8 cellular contexts compared by ENCODE assay signal in genomic region chr4:109301691-109302365, GRCh38. TPM values are rescaled to one million over a fixed set of nuclear protein-coding genes. Genes with fewer than 3 reads are reported as not detected.
DNase-seq lines count a peak whose midpoint lies in the region; TF ChIP-seq lines count a peak whose summit lies in the region.

No MANE protein-coding gene starts in this region.

- peak overlapping the region; percentile 74 for H3K9ac ChIP-seq in NT2/D1 (ENCODE audit: insufficient read length, low read depth)

- no peaks in the 10 kb centered on the region for H3K9me3 ChIP-seq in NT2/D1 (ENCODE audit: insufficient read depth, low read length)
- no peaks in the 10 kb centered on the region for H3K9me3 ChIP-seq in OCI-LY7 (ENCODE audit: low read length)

- H3K4me1 ChIP-seq in NT2/D1 (ENCODE audit: insufficient read depth, insufficient read length): no peaks in the 10 kb centered on the region
- no peaks in the 10 kb centered on the region for H3K4me1 ChIP-seq in OCI-LY7 (ENCODE audit: insufficient read depth, low read length, poor library complexity, severe bottlenecking)

- no peak overlapping the region for H2AFZ ChIP-seq in OCI-LY7 (ENCODE audit: low read length)

- BruUV-seq in OCI-LY7 (replicated peaks; lab: Mats Ljungman, UMichigan): no TSS peak

- POLR2A ChIA-PET in BJ (lab: Charles Lee) (no interaction called here), OCI-LY7 (lab: Charles Lee) (no interaction called here)

- no peaks in the 10 kb centered on the region for H3K36me3 ChIP-seq in BJ (ENCODE audit: control insufficient read depth, insufficient read depth, low read length)
- no peaks in the 10 kb centered on the region for H3K36me3 ChIP-seq in NT2/D1 (ENCODE audit: insufficient read depth, insufficient read length, low read length)
- H3K36me3 ChIP-seq in OCI-LY7 (ENCODE audit: insufficient read depth, low read length): no peaks in the 10 kb centered on the region

- peaks cover 42% of the 10 kb centered on the region for H3K27me3 Mint-ChIP-seq in nephron progenitor cell (ENCODE audit: low read depth, poor library complexity)

- peaks cover 3% of the 10 kb centered on the region for H3K9me3 Mint-ChIP-seq in nephron progenitor cell

- no peaks in the 10 kb centered on the region for H4K20me1 ChIP-seq in OCI-LY7 (ENCODE audit: insufficient read depth, low read length)

- TF ChIP-seq CTCF in BJ (IDR thresholded peaks at IDR 0.05; ENCODE audit: insufficient read depth, low read depth, low read length): no peak
- TF ChIP-seq CTCF in epithelial cell of proximal tubule (conservative IDR thresholded peaks at IDR 0.05; ENCODE audit: low read depth, low read length): no peak
- TF ChIP-seq CTCF in nephron progenitor cell (IDR thresholded peaks at IDR 0.05): no peak
- TF ChIP-seq CTCF in OCI-LY7 (conservative IDR thresholded peaks at IDR 0.05; ENCODE audit: low read length): no peak

- H3K4me2 ChIP-seq in OCI-LY7 (ENCODE audit: low read length): no peak overlapping the region

- peaks cover 17% of the 10 kb centered on the region for H3K4me1 Mint-ChIP-seq in nephron progenitor cell

- intact Hi-C loops in OCI-LY7 (cut with micrococcal nuclease; ENCODE audit: unreplicated experiment): no loop called here

- no peak overlapping the region for H3K27ac Mint-ChIP-seq in nephron progenitor cell

- CTCF ChIA-PET in BJ (lab: Yijun Ruan, JAX): no interaction called here
- CTCF ChIA-PET in OCI-LY7 (lab: Charles Lee; ENCODE audit: unreplicated experiment): no interaction called here

- H3K4me3 ChIP-seq in BJ (ENCODE audit: low read depth, low read length): peak overlapping the region; percentile 36
- peak overlapping the region; percentile 74 for H3K4me3 ChIP-seq in NT2/D1 (ENCODE audit: insufficient read length, low read depth)
- peak overlapping the region; percentile 52 for H3K4me3 ChIP-seq in epithelial cell of proximal tubule (ENCODE audit: low read depth, low read length)
- H3K4me3 ChIP-seq in OCI-LY7 (ENCODE audit: low read depth, low read length, poor library complexity, severe bottlenecking): no peak overlapping the region

- no peaks in the 10 kb centered on the region for H3K79me2 ChIP-seq in OCI-LY7 (ENCODE audit: insufficient read depth, low read depth, low read length)

- no peak overlapping the region for H3K27ac ChIP-seq in OCI-LY7 (ENCODE audit: low read depth, low read length, poor library complexity, severe bottlenecking)

- H3K36me3 Mint-ChIP-seq in nephron progenitor cell (ENCODE audit: low read depth): no peaks in the 10 kb centered on the region

- DNase-seq in BJ (ENCODE audit: low read depth): no peak
- no peak for DNase-seq in NT2/D1 (ENCODE audit: low read depth, low spot score)
- DNase-seq in epithelial cell of proximal tubule (ENCODE audit: low read depth): no peak
- DNase-seq in nephron progenitor cell: peak; percentile 21
- DNase-seq in NCI-H187 treated with DMSO at 0.1 percent for 48 hours (lab: John Stamatoyannopoulos, UW): no peak
- no peak for DNase-seq in epidermal melanocyte (ENCODE audit: insufficient read length, low spot score)
- no peak for DNase-seq in OCI-LY7 (ENCODE audit: low spot score)
- DNase-seq in NCI-H2107 (lab: John Stamatoyannopoulos, UW): no peak

- no peaks in the 10 kb centered on the region for H3K9me2 ChIP-seq in OCI-LY7 (ENCODE audit: insufficient read depth, low read length)

- H3K4me3 Mint-ChIP-seq in nephron progenitor cell: peak overlapping the region; percentile 84

- H3K27me3 ChIP-seq in BJ (ENCODE audit: control insufficient read depth, insufficient read depth, low read length): peaks cover 26% of the 10 kb centered on the region
- H3K27me3 ChIP-seq in NT2/D1 (ENCODE audit: insufficient read depth, insufficient read length): peaks cover 38% of the 10 kb centered on the region

RNA-seq across cellular contexts. Expression of gene COL25A1, which starts 0.6 kb away (rescaled TPM):
- polyA plus RNA-seq in BJ (2011; rRNA removed): 0.09 TPM in 1 of 2 replicates, not detected in the other
- polyA minus RNA-seq in BJ (2011; rRNA and poly(A)+ RNA removed): not detected in 2 replicates
- total RNA-seq in epithelial cell of proximal tubule: 0.46 and 0.65 TPM in 2 replicates
- not detected in 2 replicates for total RNA-seq in OCI-LY7 (2014; rRNA removed; shearing (Covaris generic))
- total RNA-seq in OCI-LY7 (2022): not detected in 2 replicates
